In the genomic region with DNA sequence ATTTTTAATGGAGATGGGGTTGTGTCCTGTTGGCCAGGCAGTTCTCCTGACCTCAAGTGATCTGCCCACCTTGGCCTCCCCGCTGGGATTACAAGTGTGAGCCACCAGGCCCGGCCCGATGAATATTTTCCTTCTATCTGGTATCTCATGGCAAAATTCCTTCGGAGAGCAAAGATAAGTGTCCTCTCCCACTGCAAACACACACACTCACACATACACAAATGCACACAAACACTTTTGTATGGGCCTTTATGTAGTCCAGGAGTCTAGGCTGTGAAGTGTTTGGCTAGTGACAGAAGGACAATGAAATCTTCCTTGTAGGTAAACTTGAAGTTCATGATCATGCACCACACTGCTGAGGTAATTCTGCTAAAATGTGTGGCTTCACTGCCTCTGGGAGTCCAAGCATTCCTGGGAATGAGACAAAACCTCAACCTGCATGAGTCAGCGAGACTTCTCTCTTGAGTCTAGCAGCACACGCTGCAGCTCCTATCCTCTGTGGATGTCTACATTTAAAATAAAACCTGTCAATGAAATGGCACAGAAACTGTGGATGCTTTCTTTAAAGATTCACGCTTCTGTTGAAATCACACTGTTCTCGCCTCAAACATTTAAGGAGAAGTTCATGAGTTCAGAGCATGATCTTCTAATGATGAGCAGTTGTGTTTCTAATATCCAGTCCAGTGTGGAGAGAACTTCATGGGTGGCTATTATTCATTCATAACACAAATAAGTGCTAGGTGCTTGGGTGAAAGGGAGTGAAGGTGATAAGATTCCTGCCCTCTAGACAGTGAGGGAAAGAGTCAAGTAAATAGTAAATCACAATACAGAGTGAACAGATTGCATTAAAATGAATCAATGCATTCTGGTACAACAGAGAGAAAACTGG, we compare ENCODE assay signal across 11 cellular contexts.
A peak's percentile ranks its signal among the peaks of the same experiment; 100 is the strongest.
DNase-seq lines count a peak whose midpoint lies in the region; ATAC-seq and TF ChIP-seq lines count a peak whose summit lies in the region.
"Had no signal": no experiment of that assay in that cellular context is flagged by ENCODE, and none has a peak within 500 bp of the region (broad histone marks: within the 10 kb centered on the region; RNA-seq: fewer than 3 reads in every experiment).

No MANE protein-coding gene starts in this region.

- H3K4me1 ChIP-seq in left ventricle myocardium inferior: peaks cover 91% of the 10 kb centered on the region
- H3K4me1 ChIP-seq in hepatocyte (ENCODE audit: insufficient read depth): peaks cover 50% of the 10 kb centered on the region
- peaks cover 0 to 25% (median 11%) of the 10 kb centered on the region in 4 donors for H3K4me1 ChIP-seq in upper lobe of left lung

- TF ChIP-seq CTCF in left ventricle myocardium inferior (IDR thresholded peaks at IDR 0.05; ENCODE audit: borderline replicate concordance) (no peak), hepatocyte (IDR thresholded peaks at IDR 0.05; ENCODE audit: poor library complexity) (no peak), upper lobe of left lung (IDR thresholded peaks at IDR 0.05) (no peak)

- H3K36me3 ChIP-seq in left ventricle myocardium inferior: peaks cover 32% of the 10 kb centered on the region
- no peaks in the 10 kb centered on the region for H3K36me3 ChIP-seq in hepatocyte (replicated peaks; ENCODE audit: insufficient read depth, low read depth)
- H3K36me3 ChIP-seq in upper lobe of left lung: peaks cover 0 to 10% (median 0%) of the 10 kb centered on the region in 4 donors
- H3K36me3 ChIP-seq: thyroid gland had no signal

- H3K4me2 ChIP-seq in hepatocyte: no peak overlapping the region

- H3K27me3 ChIP-seq in left ventricle myocardium inferior (ENCODE audit: low read depth) (no peaks in the 10 kb centered on the region), hepatocyte (no peaks in the 10 kb centered on the region), upper lobe of left lung (no peaks in the 10 kb centered on the region)
- H3K27me3 ChIP-seq: thyroid gland had no signal

- H3K9me2 ChIP-seq in hepatocyte (replicated peaks; ENCODE audit: insufficient read depth): no peaks in the 10 kb centered on the region

- H3K4me3 ChIP-seq in left ventricle myocardium inferior (no peak overlapping the region), hepatocyte (no peak overlapping the region), upper lobe of left lung (no peak overlapping the region)
- H3K4me3 ChIP-seq: GM12878, thyroid gland had no signal

- no peak for TF ChIP-seq POLR2A in upper lobe of left lung (IDR thresholded peaks at IDR 0.05)

- 74% methylated on average over 8 of the region's 8 CpGs for WGBS in hepatocyte (ENCODE audit: low lambda C conversion rate, missing lambda C conversion rate)
- WGBS in upper lobe of left lung, 2 donors: 76 to 94% methylated on average over 8 of the region's 8 CpGs

- H4K20me1 ChIP-seq in hepatocyte (ENCODE audit: insufficient read depth, poor library complexity, severe bottlenecking): no peaks in the 10 kb centered on the region

- in situ Hi-C loops in G401 (cut with HindIII; ENCODE audit: low sequenced_read_pairs): no loop called here

- no peaks in the 10 kb centered on the region for H3K9me3 ChIP-seq in left ventricle myocardium inferior (replicated peaks)
- H3K9me3 ChIP-seq in hepatocyte (ENCODE audit: low read depth): no peaks in the 10 kb centered on the region
- no peaks in the 10 kb centered on the region for H3K9me3 ChIP-seq in upper lobe of left lung
- H3K9me3 ChIP-seq: thyroid gland had no signal

- H2AFZ ChIP-seq in hepatocyte: no peak overlapping the region

- H3K27ac ChIP-seq in left ventricle myocardium inferior (replicated peaks): peak overlapping the region; percentile 76
- peak overlapping the region; percentile 77 for H3K27ac ChIP-seq in hepatocyte
- no peak overlapping the region for H3K27ac ChIP-seq in upper lobe of left lung
- H3K27ac ChIP-seq: thyroid gland had no signal

- intact Hi-C loops in left ventricle myocardium inferior (cut with micrococcal nuclease) (no loop called here), left ventricle myocardium superior (cut with micrococcal nuclease) (no loop called here)

- no peak for TF ChIP-seq EP300 in upper lobe of left lung (IDR thresholded peaks at IDR 0.05)

- ATAC-seq in left ventricle myocardium superior: no peak
- ATAC-seq in upper lobe of left lung (ENCODE audit: low FRiP score in 2 of 2): peak; percentile 31 to 81
- ATAC-seq in GM18502 (IDR thresholded peaks at IDR 0.05; ENCODE audit: poor library complexity, unreplicated experiment): no peak
- ATAC-seq in GM18907 (IDR thresholded peaks at IDR 0.05; ENCODE audit: unreplicated experiment): no peak
- ATAC-seq: GM12878 had no signal

- peaks cover 5% of the 10 kb centered on the region for H3K79me2 ChIP-seq in hepatocyte

- DNase-seq in left ventricle myocardium inferior: no peak
- no peak for DNase-seq in left ventricle myocardium superior
- DNase-seq in amniotic epithelial cell (ENCODE audit: low read depth): peak; percentile 98
- DNase-seq in hepatocyte (ENCODE audit: low spot score): peak; percentile 68
- no peak for DNase-seq in upper lobe of left lung
- DNase-seq in G401 (ENCODE audit: low spot score): no peak
- DNase-seq: NCI-H187 treated with DMSO at 0.1 percent for 48 hours had no signal

Comparison
In these comparisons a context has a peak if more than half of its experiments do, and no peak if none do; other contexts are left out.
1. DNase-seq: peak in amniotic epithelial cell (single experiment) and hepatocyte (single experiment); none in left ventricle myocardium inferior (single experiment), left ventricle myocardium superior (single experiment), upper lobe of left lung (0 of 2) and G401 (single experiment).
2. H3K27ac ChIP-seq: peak in left ventricle myocardium inferior (single experiment) and hepatocyte (single experiment); none in upper lobe of left lung (0 of 4).
3. ATAC-seq: peak in upper lobe of left lung (2 of 2); none in left ventricle myocardium superior (single experiment), GM18502 (single experiment) and GM18907 (single experiment).